ENCODE assay signal across 10 cellular contexts in genomic region chr2:165877565-165878550, GRCh38.
DNase-seq lines count a peak whose midpoint lies in the region; ATAC-seq and TF ChIP-seq lines count a peak whose summit lies in the region.
"Had no signal": no experiment of that assay in that cellular context is flagged by ENCODE, and none has a peak within 500 bp of the region (broad histone marks: within the 10 kb centered on the region; RNA-seq: fewer than 3 reads in every experiment).

No MANE protein-coding gene starts in this region.

- no peak for TF ChIP-seq POLR2A in sigmoid colon (IDR thresholded peaks at IDR 0.05)

- peak; percentile 77 for ATAC-seq in GM18867 (IDR thresholded peaks at IDR 0.05; ENCODE audit: unreplicated experiment)
- peak; percentile 72 for ATAC-seq in HG02588 (IDR thresholded peaks at IDR 0.05; ENCODE audit: unreplicated experiment)
- no peak for ATAC-seq in naive thymus-derived CD8-positive, alpha-beta T cell

- TF ChIP-seq EP300 in sigmoid colon (IDR thresholded peaks at IDR 0.05), result no peak

- DNase-seq in NOMO-1 (lab: John Stamatoyannopoulos, UW; ENCODE audit: unreplicated experiment in 2 of 2) (peak; percentile 63 to 96), NCI-H748 (lab: John Stamatoyannopoulos, UW; ENCODE audit: unreplicated experiment) (no peak), sigmoid colon (no peak)
- DNase-seq in naive thymus-derived CD8-positive, alpha-beta T cell, result no peak
- DNase-seq in stimulated activated naive CD4-positive, alpha-beta T cell treated with Interleukin-2 at 50 U/mL for 16 hours (lab: John Stamatoyannopoulos, UW), result no peak
- DNase-seq: NCI-H1105 had no signal

- peak overlapping the region in 8 of 10 donors; percentile 5 to 87 (median 70) for H3K27ac Mint-ChIP-seq in naive thymus-derived CD8-positive, alpha-beta T cell

- H3K4me1 Mint-ChIP-seq in naive thymus-derived CD8-positive, alpha-beta T cell, result peaks cover 3 to 24% (median 9%) of the 10 kb centered on the region in 4 donors

- POLR2A ChIA-PET in naive thymus-derived CD8-positive, alpha-beta T cell (lab: Charles Lee), result no interaction called here

- H3K4me3 ChIP-seq in sigmoid colon, result no peak overlapping the region
- H3K4me3 ChIP-seq: cardiac muscle cell had no signal

- peaks cover 4 to 40% (median 9%) of the 10 kb centered on the region in 3 donors for H3K36me3 Mint-ChIP-seq in naive thymus-derived CD8-positive, alpha-beta T cell

- no peaks in the 10 kb centered on the region for H3K4me1 ChIP-seq in sigmoid colon
- H3K4me1 ChIP-seq: parathyroid adenoma had no signal

- intact Hi-C loops in sigmoid colon (cut with DNase I), result loop anchor here (10.0 kb wide), 1 partner anchor 473 kb away; no protein-coding TSS in a partner anchor

- no peaks in the 10 kb centered on the region for H3K9me3 Mint-ChIP-seq in naive thymus-derived CD8-positive, alpha-beta T cell

- H3K27me3 Mint-ChIP-seq in naive thymus-derived CD8-positive, alpha-beta T cell, result no peaks in the 10 kb centered on the region

- WGBS in sigmoid colon, 2 donors, result 82 to 88% methylated on average over 6 of the region's 6 CpGs

- H3K9me3 ChIP-seq in sigmoid colon, result no peaks in the 10 kb centered on the region

- no peaks in the 10 kb centered on the region for H3K27me3 ChIP-seq in sigmoid colon
- H3K27me3 ChIP-seq: cardiac muscle cell had no signal

- H3K36me3 ChIP-seq in sigmoid colon, result peaks cover 0 to 58% (median 6%) of the 10 kb centered on the region in 4 donors

- no peak for TF ChIP-seq CTCF in sigmoid colon (IDR thresholded peaks at IDR 0.05)

- H3K27ac ChIP-seq in sigmoid colon, result no peak overlapping the region
- H3K27ac ChIP-seq: cardiac muscle cell, parathyroid adenoma had no signal

- H3K4me3 Mint-ChIP-seq in naive thymus-derived CD8-positive, alpha-beta T cell, result no peak overlapping the region

Comparison
In these comparisons a context has a peak if more than half of its experiments do, and no peak if none do; other contexts are left out.
1. ATAC-seq: peak in GM18867 (single experiment) and HG02588 (single experiment); none in naive thymus-derived CD8-positive, alpha-beta T cell (0 of 2).
2. DNase-seq: peak in NOMO-1 (2 of 2); none in naive thymus-derived CD8-positive, alpha-beta T cell (0 of 10), stimulated activated naive CD4-positive, alpha-beta T cell treated with Interleukin-2 at 50 U/mL for 16 hours (single experiment), NCI-H748 (single experiment) and sigmoid colon (single experiment).